In genomic region chr15:66287461-66288055, GRCh38 we compare ENCODE assay signal across 8 cellular contexts. TPM values are rescaled to one million over a fixed set of nuclear protein-coding genes. Genes with fewer than 3 reads are reported as not detected.
DNase-seq lines count a peak whose midpoint lies in the region; ATAC-seq and TF ChIP-seq lines count a peak whose summit lies in the region.

No MANE protein-coding gene starts in this region.

- no peaks in the 10 kb centered on the region for H3K36me3 Mint-ChIP-seq in T-helper 17 cell (ENCODE audit: low read depth)

- no peak overlapping the region for H3K27ac ChIP-seq in gastrocnemius medialis

- H3K27me3 Mint-ChIP-seq in T-helper 17 cell = no peaks in the 10 kb centered on the region

- H3K4me3 ChIP-seq in AG10803 (ENCODE audit: low read length) (no peak overlapping the region), fibroblast of mammary gland (ENCODE audit: control insufficient read depth, low read depth, low read length) (no peak overlapping the region), gastrocnemius medialis (no peak overlapping the region)

- H3K4me1 Mint-ChIP-seq in T-helper 17 cell = peaks cover 13% of the 10 kb centered on the region

- H3K27me3 ChIP-seq in gastrocnemius medialis = no peaks in the 10 kb centered on the region

- H3K4me1 ChIP-seq in gastrocnemius medialis = peaks cover 5 to 9% of the 10 kb centered on the region in 2 donors

- TF ChIP-seq POLR2A in gastrocnemius medialis (IDR thresholded peaks at IDR 0.05) = no peak

- no peak overlapping the region for H3K4me3 Mint-ChIP-seq in T-helper 17 cell

- H3K27ac Mint-ChIP-seq in T-helper 17 cell = no peak overlapping the region

- intact Hi-C loops in gastrocnemius medialis (cut with DNase I; ENCODE audit: low total_unique reads) = loop anchor here (2.0 kb wide), 1 partner anchor 35 kb away; the partner anchor contains the start of gene MEGF11

- no peak for ATAC-seq in gastrocnemius medialis
- no peak for ATAC-seq in HG03159 (IDR thresholded peaks at IDR 0.05; ENCODE audit: unreplicated experiment)
- ATAC-seq in T-helper 17 cell = no peak

- TF ChIP-seq CTCF in AG10803 (conservative IDR thresholded peaks at IDR 0.05; ENCODE audit: low read length) = peak; percentile 74
- peak; percentile 19 for TF ChIP-seq CTCF in GM20000 (IDR thresholded peaks at IDR 0.05; ENCODE audit: extremely low read depth, missing control alignments)
- peak; percentile 52 for TF ChIP-seq CTCF in fibroblast of mammary gland (conservative IDR thresholded peaks at IDR 0.05; ENCODE audit: control insufficient read depth, insufficient read depth, low read depth, low read length)
- peak in 4 of 5 experiments; percentile 16 to 61 (median 38) for TF ChIP-seq CTCF in gastrocnemius medialis (IDR thresholded peaks at IDR 0.05 in 4 of 5, conservative IDR thresholded peaks at IDR 0.05 in 1 of 5)

- H3K36me3 ChIP-seq in gastrocnemius medialis = no peaks in the 10 kb centered on the region

- in situ Hi-C loops in gastrocnemius medialis (cut with MboI; ENCODE audit: low sequenced_read_pairs in 4 of 4) = loop anchor here in 3 of 4 donors (25.0 kb wide), 1 partner anchor 650 kb away; no protein-coding TSS in a partner anchor

- H3K9me3 ChIP-seq in gastrocnemius medialis = no peaks in the 10 kb centered on the region
- no peaks in the 10 kb centered on the region for H3K9me3 ChIP-seq in T-helper 17 cell (ENCODE audit: control insufficient read depth, low read length, poor library complexity, severe bottlenecking)

- DNase-seq in AG10803 (ENCODE audit: low read depth) = peak; percentile 26
- peak; percentile 38 for DNase-seq in GM20000 (ENCODE audit: low spot score)
- DNase-seq in RPMI7951 (ENCODE audit: low read depth) = peak; percentile 42
- DNase-seq in fibroblast of mammary gland (ENCODE audit: low read depth) = peak; percentile 43
- no peak for DNase-seq in gastrocnemius medialis
- no peak for DNase-seq in T-helper 17 cell
- DNase-seq in Ammon's horn (ENCODE audit: low spot score) = no peak

RNA-seq across cellular contexts. Expression of gene DIS3L, which starts 5.8 kb away (rescaled TPM):
- total RNA-seq in RPMI7951 (2014; rRNA removed; shearing (Covaris generic)) = 10.5 and 18.7 TPM in 2 replicates
- total RNA-seq in gastrocnemius medialis (10 to 100 TPM; 21.9 to 35.1 (median 32.1) TPM), T-helper 17 cell (10 to 100 TPM; 22.1 to 22.3 TPM)

RNA-seq across cellular contexts. Expression of gene MEGF11, which starts 34.0 kb away (rescaled TPM):
- total RNA-seq in RPMI7951 (2014; rRNA removed; shearing (Covaris generic)) = not detected in 2 replicates
- total RNA-seq in gastrocnemius medialis (not detected), T-helper 17 cell (not detected)

Comparison
In these comparisons a context has a peak if more than half of its experiments do, and no peak if none do; other contexts are left out.
1. DNase-seq: peak in AG10803 (single experiment), GM20000 (single experiment), RPMI7951 (single experiment) and fibroblast of mammary gland (single experiment); none in gastrocnemius medialis (0 of 2), T-helper 17 cell (0 of 3) and Ammon's horn (single experiment).
2. CTCF ChIP-seq: peak in every context shown above with its lines; median percentile 74 in AG10803; 52 in fibroblast of mammary gland; 38 in gastrocnemius medialis; 19 in GM20000.